4 cellular contexts compared by ENCODE assay signal in genomic region chr7:4234886-4235285, GRCh38.
"Had no signal": no experiment of that assay in that cellular context is flagged by ENCODE, and none has a peak within 500 bp of the region (broad histone marks: within the 10 kb centered on the region; RNA-seq: fewer than 3 reads in every experiment).

No MANE protein-coding gene starts in this region.

- ATAC-seq: GM23338 had no signal

- H3K27ac Mint-ChIP-seq: GM23338 had no signal

- DNase-seq: H9, HCEC 1CT, IMR-90 had no signal

- H3K9me3 Mint-ChIP-seq: GM23338, H9 had no signal

- H3K4me3 ChIP-seq: GM23338 had no signal

- H3K4me3 Mint-ChIP-seq: GM23338, H9 had no signal
